Comparison of ENCODE assay signal across 7 cellular contexts in genomic region chr3:150761831-150762661, GRCh38. TPM values are rescaled to one million over a fixed set of nuclear protein-coding genes. Genes with fewer than 3 reads are reported as not detected.
A peak's percentile ranks its signal among the peaks of the same experiment; 100 is the strongest.
DNase-seq lines count a peak whose midpoint lies in the region; ATAC-seq, FAIRE-seq and TF ChIP-seq lines count a peak whose summit lies in the region.

No MANE protein-coding gene starts in this region.

- H3K27ac Mint-ChIP-seq in activated CD4-positive, alpha-beta memory T cell treated with anti-CD3 and anti-CD28 coated beads for 36 hours: peak overlapping the region; percentile 99
- peak overlapping the region; percentile 97 for H3K27ac Mint-ChIP-seq in effector memory CD8-positive, alpha-beta T cell
- peak overlapping the region; percentile 98 for H3K27ac Mint-ChIP-seq in stimulated activated naive CD8-positive, alpha-beta T cell treated with anti-CD3 and anti-CD28 coated beads, Interleukin-15, Interleukin-2, amounts not matched to agents 100 ng/mL and 50 ng/mL, for 24 hours

- H3K36me3 Mint-ChIP-seq in activated CD4-positive, alpha-beta memory T cell treated with anti-CD3 and anti-CD28 coated beads for 36 hours: peaks cover 51% of the 10 kb centered on the region
- H3K36me3 Mint-ChIP-seq in effector memory CD8-positive, alpha-beta T cell (ENCODE audit: insufficient read depth): peaks cover 37% of the 10 kb centered on the region
- H3K36me3 Mint-ChIP-seq in stimulated activated naive CD8-positive, alpha-beta T cell treated with anti-CD3 and anti-CD28 coated beads, Interleukin-15, Interleukin-2, amounts not matched to agents 100 ng/mL and 50 ng/mL, for 24 hours (ENCODE audit: low read depth): peaks cover 52% of the 10 kb centered on the region

- POLR2A ChIA-PET in activated CD4-positive, alpha-beta memory T cell treated with anti-CD3 and anti-CD28 coated beads for 36 hours (lab: Charles Lee): interaction anchor here (0.7 to 10.7 kb wide), 29 partner anchors 10 to 1511 kb away, joined by 3 to 152 read pairs (median 7); partner anchors contain the start of genes EIF2A, ERICH6, GPR171 and SELENOT

- no peaks in the 10 kb centered on the region for H3K9me3 Mint-ChIP-seq in activated CD4-positive, alpha-beta memory T cell treated with anti-CD3 and anti-CD28 coated beads for 36 hours
- no peaks in the 10 kb centered on the region for H3K9me3 Mint-ChIP-seq in effector memory CD8-positive, alpha-beta T cell
- no peaks in the 10 kb centered on the region for H3K9me3 Mint-ChIP-seq in stimulated activated naive CD8-positive, alpha-beta T cell treated with anti-CD3 and anti-CD28 coated beads, Interleukin-15, Interleukin-2, amounts not matched to agents 100 ng/mL and 50 ng/mL, for 24 hours

- FAIRE-seq in D721Med (lab: Jason Lieb, UNC): no peak

- DNase-seq in NCI-H2081 (lab: John Stamatoyannopoulos, UW) (peak; percentile 51 to 73), medulla oblongata (ENCODE audit: extremely low spot score) (peak; percentile 79), D721Med (ENCODE audit: insufficient read length, low spot score) (no peak)
- DNase-seq in activated CD4-positive, alpha-beta memory T cell treated with anti-CD3 and anti-CD28 coated beads for 36 hours: peak; percentile 53
- peak; percentile 14 to 27 (median 16) for DNase-seq in effector memory CD8-positive, alpha-beta T cell

- TF ChIP-seq CTCF in D721Med (IDR thresholded peaks at IDR 0.05; ENCODE audit: insufficient read depth, missing control alignments): no peak

- intact Hi-C loops in activated CD4-positive, alpha-beta memory T cell treated with anti-CD3 and anti-CD28 coated beads for 36 hours (cut with micrococcal nuclease): loop anchor here (5.0 to 10.0 kb wide), 3 partner anchors 1057 to 1495 kb away; no protein-coding TSS in a partner anchor

- H3K4me1 Mint-ChIP-seq in activated CD4-positive, alpha-beta memory T cell treated with anti-CD3 and anti-CD28 coated beads for 36 hours (ENCODE audit: low read depth): peaks cover 56% of the 10 kb centered on the region
- peaks cover 32 to 56% of the 10 kb centered on the region in 2 donors for H3K4me1 Mint-ChIP-seq in effector memory CD8-positive, alpha-beta T cell (ENCODE audit: low read depth in 2 of 2)
- peaks cover 70% of the 10 kb centered on the region for H3K4me1 Mint-ChIP-seq in stimulated activated naive CD8-positive, alpha-beta T cell treated with anti-CD3 and anti-CD28 coated beads, Interleukin-15, Interleukin-2, amounts not matched to agents 100 ng/mL and 50 ng/mL, for 24 hours (ENCODE audit: low read depth)

- CTCF ChIA-PET in activated CD4-positive, alpha-beta memory T cell treated with anti-CD3 and anti-CD28 coated beads for 36 hours (lab: Charles Lee): interaction anchor here (1.1 to 10.1 kb wide), 9 partner anchors 19 to 439 kb away, joined by 3 to 111 read pairs (median 9); partner anchors contain the start of gene SELENOT

- peak; percentile 0 for ATAC-seq in GM19452 (IDR thresholded peaks at IDR 0.05; ENCODE audit: unreplicated experiment)
- ATAC-seq in effector memory CD8-positive, alpha-beta T cell (replicated peaks): no peak

- peak overlapping the region; percentile 95 for H3K4me3 Mint-ChIP-seq in activated CD4-positive, alpha-beta memory T cell treated with anti-CD3 and anti-CD28 coated beads for 36 hours
- peak overlapping the region; percentile 93 to 98 for H3K4me3 Mint-ChIP-seq in effector memory CD8-positive, alpha-beta T cell
- peak overlapping the region; percentile 95 for H3K4me3 Mint-ChIP-seq in stimulated activated naive CD8-positive, alpha-beta T cell treated with anti-CD3 and anti-CD28 coated beads, Interleukin-15, Interleukin-2, amounts not matched to agents 100 ng/mL and 50 ng/mL, for 24 hours

- no peaks in the 10 kb centered on the region for H3K27me3 Mint-ChIP-seq in activated CD4-positive, alpha-beta memory T cell treated with anti-CD3 and anti-CD28 coated beads for 36 hours
- no peaks in the 10 kb centered on the region for H3K27me3 Mint-ChIP-seq in effector memory CD8-positive, alpha-beta T cell
- no peaks in the 10 kb centered on the region for H3K27me3 Mint-ChIP-seq in stimulated activated naive CD8-positive, alpha-beta T cell treated with anti-CD3 and anti-CD28 coated beads, Interleukin-15, Interleukin-2, amounts not matched to agents 100 ng/mL and 50 ng/mL, for 24 hours

RNA-seq across cellular contexts. Expression of gene SIAH2, which starts 0.9 kb away (rescaled TPM):
- 10 to 100 TPM; 74.0 to 74.9 TPM for total RNA-seq in activated CD4-positive, alpha-beta memory T cell treated with anti-CD3 and anti-CD28 coated beads for 36 hours

RNA-seq across cellular contexts. Expression of gene ERICH6, which starts 58.3 kb away (rescaled TPM):
- not detected for total RNA-seq in activated CD4-positive, alpha-beta memory T cell treated with anti-CD3 and anti-CD28 coated beads for 36 hours
